In genomic region chr4:151992301-151992700, GRCh38 we compare ENCODE assay signal across 20 cellular contexts.
A peak's percentile ranks its signal among the peaks of the same experiment; 100 is the strongest.
DNase-seq lines count a peak whose midpoint lies in the region; ATAC-seq and TF ChIP-seq lines count a peak whose summit lies in the region.
"Had no signal": no experiment of that assay in that cellular context is flagged by ENCODE, and none has a peak within 500 bp of the region (broad histone marks: within the 10 kb centered on the region; RNA-seq: fewer than 3 reads in every experiment).

No MANE protein-coding gene starts in this region.

- peaks cover 0 to 14% (median 2%) of the 10 kb centered on the region in 3 donors for H3K36me3 Mint-ChIP-seq in CD8-positive, alpha-beta memory T cell
- H3K36me3 Mint-ChIP-seq: stimulated activated memory B cell treated with anti-CD40 and anti-IgM and Interleukin-4, amounts not matched to agents 10 μg/mL and 1 μg/mL and 100 μg/mL, for 72 hours had no signal

- no peak overlapping the region for H3K27ac ChIP-seq in CD8-positive, alpha-beta memory T cell (ENCODE audit: low read depth, low read length)
- H3K27ac ChIP-seq in muscle layer of duodenum (ENCODE audit: low read length): peak overlapping the region; percentile 68
- H3K27ac ChIP-seq: PC-9, SJSA1 had no signal

- H3K4me3 ChIP-seq in CD8-positive, alpha-beta memory T cell (ENCODE audit: low read length): no peak overlapping the region
- H3K4me3 ChIP-seq in muscle layer of duodenum (ENCODE audit: low read depth in 1 of 2, low read length in 2 of 2) (no peak overlapping the region), foreskin fibroblast (ENCODE audit: low read depth in 1 of 2, low read length in 2 of 2) (no peak overlapping the region)
- H3K4me3 ChIP-seq: GM12878, MG63, PC-9, SJSA1, tibial artery had no signal

- peaks cover 63 to 79% (median 64%) of the 10 kb centered on the region in 3 donors for H3K4me1 Mint-ChIP-seq in CD8-positive, alpha-beta memory T cell
- H3K4me1 Mint-ChIP-seq: stimulated activated memory B cell treated with anti-CD40 and anti-IgM and Interleukin-4, amounts not matched to agents 10 μg/mL and 1 μg/mL and 100 μg/mL, for 72 hours had no signal

- TF ChIP-seq CTCF in GM10266 (IDR thresholded peaks at IDR 0.05; ENCODE audit: control insufficient read depth, insufficient read depth, low read depth, missing control alignments) (no peak), foreskin fibroblast (IDR thresholded peaks at IDR 0.05; ENCODE audit: low read depth, low read length) (no peak)

- peak; percentile 6 for DNase-seq in A172 (ENCODE audit: low spot score)
- no peak for DNase-seq in CD8-positive, alpha-beta memory T cell
- DNase-seq in astrocyte of the hippocampus (ENCODE audit: low read depth, low spot score): peak; percentile 44
- no peak for DNase-seq in NCI-H524 treated with DMSO at 0.1 percent for 48 hours (lab: John Stamatoyannopoulos, UW)
- no peak for DNase-seq in GM10266 (ENCODE audit: extremely low spot score)
- DNase-seq in foreskin fibroblast: no peak
- DNase-seq: activated CD4-positive, alpha-beta memory T cell treated with anti-CD3 and anti-CD28 coated beads, Interleukin-2, amount 10 ng/mL, durations not matched to agents 7 days and 5 days; activated gamma-delta T cell treated with Interleukin-2 at 50 U/mL for 16 hours; activated T-cell treated with anti-CD3 and anti-CD28 coated beads for 4 hours; MG63; NCI-H1436; NCI-H82; PC-9; tibial artery had no signal

- no peaks in the 10 kb centered on the region for H3K9me3 Mint-ChIP-seq in CD8-positive, alpha-beta memory T cell
- H3K9me3 Mint-ChIP-seq: stimulated activated memory B cell treated with anti-CD40 and anti-IgM and Interleukin-4, amounts not matched to agents 10 μg/mL and 1 μg/mL and 100 μg/mL, for 72 hours had no signal

- POLR2A ChIA-PET in CD8-positive, alpha-beta memory T cell (lab: Charles Lee): no interaction called here

- CTCF ChIA-PET in CD8-positive, alpha-beta memory T cell (lab: Charles Lee): no interaction called here

- ATAC-seq in HG03432 (IDR thresholded peaks at IDR 0.05; ENCODE audit: unreplicated experiment): no peak
- ATAC-seq: GM12878; sciatic nerve; stimulated activated memory B cell treated with anti-CD40 and anti-IgM and Interleukin-4, amounts not matched to agents 10 μg/mL and 1 μg/mL and 100 μg/mL, for 72 hours had no signal

- H3K27me3 Mint-ChIP-seq in CD8-positive, alpha-beta memory T cell: no peaks in the 10 kb centered on the region
- H3K27me3 Mint-ChIP-seq: activated CD4-positive, alpha-beta memory T cell treated with anti-CD3 and anti-CD28 coated beads, Interleukin-2, amount 10 ng/mL, durations not matched to agents 7 days and 5 days; stimulated activated memory B cell treated with anti-CD40 and anti-IgM and Interleukin-4, amounts not matched to agents 10 μg/mL and 1 μg/mL and 100 μg/mL, for 72 hours had no signal

- no peaks in the 10 kb centered on the region for H3K9me3 ChIP-seq in CD8-positive, alpha-beta memory T cell (ENCODE audit: low read length)
- no peaks in the 10 kb centered on the region for H3K9me3 ChIP-seq in muscle layer of duodenum (ENCODE audit: control insufficient read depth in 1 of 2, low read length in 2 of 2)
- H3K9me3 ChIP-seq: MG63, SJSA1, tibial artery had no signal

- peak overlapping the region in 4 of 7 donors; percentile 3 to 82 (median 48) for H3K4me3 Mint-ChIP-seq in CD8-positive, alpha-beta memory T cell
- H3K4me3 Mint-ChIP-seq: activated CD4-positive, alpha-beta memory T cell treated with anti-CD3 and anti-CD28 coated beads, Interleukin-2, amount 10 ng/mL, durations not matched to agents 7 days and 5 days; stimulated activated memory B cell treated with anti-CD40 and anti-IgM and Interleukin-4, amounts not matched to agents 10 μg/mL and 1 μg/mL and 100 μg/mL, for 72 hours had no signal

- H3K36me3 ChIP-seq in CD8-positive, alpha-beta memory T cell (ENCODE audit: insufficient read depth, low read length): no peaks in the 10 kb centered on the region
- H3K36me3 ChIP-seq in muscle layer of duodenum (ENCODE audit: control insufficient read depth in 1 of 2, insufficient read depth in 2 of 2, low read length in 2 of 2): no peaks in the 10 kb centered on the region
- H3K36me3 ChIP-seq: MG63, SJSA1, tibial artery had no signal

- H3K27me3 ChIP-seq in CD8-positive, alpha-beta memory T cell (ENCODE audit: insufficient read depth, low read length, poor library complexity, severe bottlenecking): no peaks in the 10 kb centered on the region
- H3K27me3 ChIP-seq in muscle layer of duodenum (ENCODE audit: low read depth, low read length): no peaks in the 10 kb centered on the region
- H3K27me3 ChIP-seq: MG63, SJSA1, tibial artery had no signal

- H3K4me1 ChIP-seq in CD8-positive, alpha-beta memory T cell (ENCODE audit: insufficient read depth, low read length): peaks cover 53% of the 10 kb centered on the region
- peaks cover 0 to 4% of the 10 kb centered on the region in 2 donors for H3K4me1 ChIP-seq in muscle layer of duodenum (ENCODE audit: control insufficient read depth in 1 of 2, insufficient read depth in 2 of 2, low read length in 2 of 2)
- H3K4me1 ChIP-seq: SJSA1 had no signal

- peak overlapping the region in 4 of 8 donors; percentile 0 to 92 (median 69) for H3K27ac Mint-ChIP-seq in CD8-positive, alpha-beta memory T cell
- H3K27ac Mint-ChIP-seq: activated CD4-positive, alpha-beta memory T cell treated with anti-CD3 and anti-CD28 coated beads, Interleukin-2, amount 10 ng/mL, durations not matched to agents 7 days and 5 days; stimulated activated memory B cell treated with anti-CD40 and anti-IgM and Interleukin-4, amounts not matched to agents 10 μg/mL and 1 μg/mL and 100 μg/mL, for 72 hours had no signal

Comparison
In these comparisons a context has a peak if more than half of its experiments do, and no peak if none do; other contexts are left out.
1. DNase-seq: peak in A172 (single experiment) and astrocyte of the hippocampus (single experiment); none in CD8-positive, alpha-beta memory T cell (0 of 5), NCI-H524 treated with DMSO at 0.1 percent for 48 hours (single experiment), GM10266 (single experiment) and foreskin fibroblast (0 of 2).